8 cellular contexts compared by ENCODE assay signal in genomic region chr2:101823347-101823791, GRCh38.
DNase-seq lines count a peak whose midpoint lies in the region; FAIRE-seq and TF ChIP-seq lines count a peak whose summit lies in the region.

No MANE protein-coding gene starts in this region.

- H3K4me1 Mint-ChIP-seq in astrocyte (ENCODE audit: low read depth, unreplicated experiment) (peaks cover 71% of the 10 kb centered on the region), immature natural killer cell (peaks cover 46 to 54% of the 10 kb centered on the region in 2 donors)

- peak overlapping the region; percentile 67 for H3K4me2 ChIP-seq in astrocyte (ENCODE audit: low read length)

- peaks cover 62% of the 10 kb centered on the region for H3K4me1 ChIP-seq in astrocyte (ENCODE audit: insufficient read depth, low read length)

- peak overlapping the region; percentile 58 for H3K27ac ChIP-seq in astrocyte (ENCODE audit: low read depth, low read length)

- no peaks in the 10 kb centered on the region for H3K27me3 ChIP-seq in astrocyte (ENCODE audit: insufficient read depth, low read length)

- peaks cover 48% of the 10 kb centered on the region for H4K20me1 ChIP-seq in astrocyte (ENCODE audit: insufficient read depth, low read length)

- H2AFZ ChIP-seq in astrocyte (ENCODE audit: low read depth, low read length), result no peak overlapping the region

- no peak overlapping the region for H3K4me3 Mint-ChIP-seq in astrocyte (ENCODE audit: unreplicated experiment)
- peak overlapping the region in 2 of 5 donors; percentile 38 to 41 for H3K4me3 Mint-ChIP-seq in immature natural killer cell

- H3K4me3 ChIP-seq in astrocyte (ENCODE audit: insufficient read depth, low read depth, low read length), result no peak overlapping the region

- DNase-seq in NOMO-1 treated with DMSO at 0.1 percent for 48 hours (lab: John Stamatoyannopoulos, UW; ENCODE audit: unreplicated experiment) (peak; percentile 5), NOMO-1 treated with dmso at 0.1 percent for 144 hours (lab: John Stamatoyannopoulos, UW; ENCODE audit: unreplicated experiment) (no peak), HUDEP-2 (lab: John Stamatoyannopoulos, UW; ENCODE audit: unreplicated experiment in 76 of 76) (peak in 45 of 76 experiments; percentile 4 to 74 (median 28)), T-helper 9 cell (peak; percentile 55), astrocyte (ENCODE audit: low read depth) (peak; percentile 75), immature natural killer cell (peak; percentile 44 to 60 (median 47)), cerebellum (ENCODE audit: low spot score) (no peak)
- DNase-seq in stimulated activated CD4-positive, alpha-beta T cell treated with anti-CD3 and anti-CD28 coated beads, Interleukin-1b, Interleukin-23, amount 100 ng/mL, for 48 hours, result peak; percentile 70

- TF ChIP-seq CTCF in astrocyte (IDR thresholded peaks at IDR 0.05; ENCODE audit: insufficient read depth, low read depth, low read length), result peak; percentile 70

- no peaks in the 10 kb centered on the region for H3K9me3 Mint-ChIP-seq in astrocyte (ENCODE audit: unreplicated experiment)
- H3K9me3 Mint-ChIP-seq in immature natural killer cell, result no peaks in the 10 kb centered on the region

- peak overlapping the region; percentile 39 for H3K9ac ChIP-seq in astrocyte (ENCODE audit: low read length)

- H3K9me3 ChIP-seq in astrocyte (ENCODE audit: insufficient read depth, low read depth, low read length), result no peaks in the 10 kb centered on the region

- no peak for FAIRE-seq in astrocyte (lab: Jason Lieb, UNC)

- H3K27me3 Mint-ChIP-seq in astrocyte (ENCODE audit: low read depth, unreplicated experiment), result no peaks in the 10 kb centered on the region
- no peaks in the 10 kb centered on the region for H3K27me3 Mint-ChIP-seq in immature natural killer cell (ENCODE audit: low read depth in 3 of 3)

- peaks cover 81% of the 10 kb centered on the region for H3K79me2 ChIP-seq in astrocyte (ENCODE audit: insufficient read depth, low read length)

- H3K27ac Mint-ChIP-seq in astrocyte (ENCODE audit: unreplicated experiment) (peak overlapping the region; percentile 64), immature natural killer cell (peak overlapping the region in 1 of 6 donors; percentile 50)

- H3K36me3 Mint-ChIP-seq in astrocyte (ENCODE audit: low read depth, unreplicated experiment), result peaks cover 2% of the 10 kb centered on the region
- H3K36me3 Mint-ChIP-seq in immature natural killer cell, result peaks cover 0 to 9% (median 3%) of the 10 kb centered on the region in 3 donors

- peaks cover 8% of the 10 kb centered on the region for H3K36me3 ChIP-seq in astrocyte (ENCODE audit: insufficient read depth, low read length)

Comparison
In these comparisons a context has a peak if more than half of its experiments do, and no peak if none do; other contexts are left out.
1. DNase-seq: peak in NOMO-1 treated with DMSO at 0.1 percent for 48 hours (single experiment), HUDEP-2 (45 of 76), T-helper 9 cell (single experiment), astrocyte (single experiment), immature natural killer cell (3 of 3) and stimulated activated CD4-positive, alpha-beta T cell treated with anti-CD3 and anti-CD28 coated beads, Interleukin-1b, Interleukin-23, amount 100 ng/mL, for 48 hours (single experiment); none in NOMO-1 treated with dmso at 0.1 percent for 144 hours (single experiment) and cerebellum (single experiment).